ENCODE assay signal across 15 cellular contexts in the genomic region with DNA sequence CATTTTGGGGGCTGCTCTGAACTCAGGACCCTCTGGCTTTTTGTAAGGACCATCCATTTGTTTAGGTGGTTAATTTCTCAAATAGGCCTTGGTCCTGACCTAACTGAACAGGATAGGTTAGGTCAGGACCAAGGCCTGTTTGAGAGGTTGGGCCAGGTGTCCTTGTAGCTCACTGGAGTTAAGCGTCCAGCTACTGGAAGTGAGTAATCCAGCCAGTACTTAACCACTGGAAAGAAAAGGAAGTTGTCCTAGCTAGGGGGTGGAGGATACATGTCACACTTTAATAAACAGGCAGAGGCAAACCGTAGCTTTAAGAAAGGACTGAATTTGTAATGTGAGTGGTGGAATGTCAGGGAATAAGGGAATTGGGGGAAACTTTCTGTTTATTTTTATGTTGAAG.
A peak's percentile ranks its signal among the peaks of the same experiment; 100 is the strongest.
DNase-seq lines count a peak whose midpoint lies in the region; ATAC-seq and TF ChIP-seq lines count a peak whose summit lies in the region.
"Had no signal": no experiment of that assay in that cellular context is flagged by ENCODE, and none has a peak within 500 bp of the region (broad histone marks: within the 10 kb centered on the region; RNA-seq: fewer than 3 reads in every experiment).

No MANE protein-coding gene starts in this region.

- H3K4me1 ChIP-seq in DOHH2 (ENCODE audit: control insufficient read depth, low read length) (peaks cover 29% of the 10 kb centered on the region), colonic mucosa (no peaks in the 10 kb centered on the region)
- H3K4me1 ChIP-seq: gastrocnemius medialis, prostate gland, thyroid gland had no signal

- H3K27me3 ChIP-seq in DOHH2 (ENCODE audit: control insufficient read depth, low read length) (no peaks in the 10 kb centered on the region), brain microvascular endothelial cell (replicated peaks) (no peaks in the 10 kb centered on the region), colonic mucosa (no peaks in the 10 kb centered on the region)
- H3K27me3 ChIP-seq: gastrocnemius medialis, thyroid gland had no signal

- DNase-seq in Kasumi-1 (lab: John Stamatoyannopoulos, UW) (peak; percentile 30 to 32), brain microvascular endothelial cell (peak; percentile 39), islet precursor cell (peak; percentile 52), sciatic nerve (ENCODE audit: low spot score) (no peak), left lobe of liver (ENCODE audit: low spot score) (no peak), colonic mucosa (no peak)
- DNase-seq: activated CD4-positive, CD25-positive, alpha-beta regulatory T cell treated with anti-CD3 and anti-CD28 coated beads, Interleukin-2, amount 50 U/mL, for 72 hours; cortex of kidney; gastrocnemius medialis; left cardiac atrium; NCI-H1048; thyroid gland had no signal

- no peaks in the 10 kb centered on the region for H4K20me1 ChIP-seq in DOHH2 (ENCODE audit: control insufficient read depth, insufficient read depth, low read depth, low read length)

- H3K9me3 ChIP-seq in DOHH2 (ENCODE audit: control insufficient read depth, insufficient read depth, low read length) (no peaks in the 10 kb centered on the region), colonic mucosa (no peaks in the 10 kb centered on the region)
- H3K9me3 ChIP-seq: gastrocnemius medialis, prostate gland, thyroid gland had no signal

- no peaks in the 10 kb centered on the region for H3K9me2 ChIP-seq in DOHH2 (replicated peaks; ENCODE audit: control insufficient read depth, low read length)

- H3K27ac ChIP-seq in DOHH2 (ENCODE audit: low read depth, low read length) (no peak overlapping the region), brain microvascular endothelial cell (peak overlapping the region; percentile 17), colonic mucosa (no peak overlapping the region)
- H3K27ac ChIP-seq: gastrocnemius medialis, prostate gland, thyroid gland had no signal

- no peaks in the 10 kb centered on the region for H3K79me2 ChIP-seq in DOHH2 (ENCODE audit: control insufficient read depth, low read length)

- H3K4me3 ChIP-seq in DOHH2 (ENCODE audit: low read length) (no peak overlapping the region), brain microvascular endothelial cell (ENCODE audit: low read depth, low read length) (no peak overlapping the region), colonic mucosa (no peak overlapping the region)
- H3K4me3 ChIP-seq: gastrocnemius medialis, prostate gland, thyroid gland had no signal

- in situ Hi-C loops in brain microvascular endothelial cell (cut with HindIII; ENCODE audit: low pct_ligation_motif_present, low sequenced_read_pairs): no loop called here

- no peak overlapping the region for H3K9ac ChIP-seq in colonic mucosa (ENCODE audit: low read depth in 2 of 2, low read length in 2 of 2)

- ATAC-seq in sciatic nerve (no peak), left lobe of liver (no peak), HG03571 (IDR thresholded peaks at IDR 0.05; ENCODE audit: unreplicated experiment) (no peak)
- ATAC-seq: gastrocnemius medialis had no signal

- H3F3A ChIP-seq in DOHH2 (ENCODE audit: control insufficient read depth, insufficient read depth): no peaks in the 10 kb centered on the region

- 0 out of 2 replicates have a peak overlapping the region, but pooled peaks have one; percentile 5 for H3K4me2 ChIP-seq in DOHH2 (ENCODE audit: low read length)

- H3K36me3 ChIP-seq in DOHH2 (ENCODE audit: control insufficient read depth, low read length) (no peaks in the 10 kb centered on the region), brain microvascular endothelial cell (replicated peaks) (no peaks in the 10 kb centered on the region), colonic mucosa (no peaks in the 10 kb centered on the region)
- H3K36me3 ChIP-seq: gastrocnemius medialis, prostate gland, thyroid gland had no signal

- TF ChIP-seq CTCF in DOHH2 (IDR thresholded peaks at IDR 0.05; ENCODE audit: low read depth, low read length, poor library complexity, severe bottlenecking) (no peak), brain microvascular endothelial cell (IDR thresholded peaks at IDR 0.05; ENCODE audit: low read depth, low read length, missing control alignments) (no peak), colonic mucosa (IDR thresholded peaks at IDR 0.05) (no peak)

- intact Hi-C loops in sciatic nerve (cut with DNase I): no loop called here
- intact Hi-C loops in colonic mucosa (cut with DNase I): no loop called here

Comparison
In these comparisons a context has a peak if more than half of its experiments do, and no peak if none do; other contexts are left out.
1. DNase-seq: peak in Kasumi-1 (2 of 2), brain microvascular endothelial cell (single experiment) and islet precursor cell (single experiment); none in sciatic nerve (single experiment), left lobe of liver (single experiment) and colonic mucosa (single experiment).